Comparison of ENCODE assay signal across 24 cellular contexts in genomic region chr12:31944299-31944698, GRCh38.
"Had no signal": no experiment of that assay in that cellular context is flagged by ENCODE, and none has a peak within 500 bp of the region (broad histone marks: within the 10 kb centered on the region; RNA-seq: fewer than 3 reads in every experiment).

No MANE protein-coding gene starts in this region.

- H3K27me3 Mint-ChIP-seq: activated CD8-positive, alpha-beta T cell treated with anti-CD3 and anti-CD28 coated beads for 36 hours; activated naive CD4-positive, alpha-beta T cell treated with anti-CD3 and anti-CD28 coated beads, Interleukin-2, amount 10 ng/mL, durations not matched to agents 7 days and 5 days; activated naive CD8-positive, alpha-beta T cell treated with anti-CD3 and anti-CD28 coated beads for 36 hours had no signal

- DNase-seq: activated CD4-positive, alpha-beta T cell treated with anti-CD3 and anti-CD28 coated beads for 4 hours; activated CD8-positive, alpha-beta memory T cell treated with anti-CD3 and anti-CD28 coated beads, Interleukin-2, amount 50 U/mL, for 4 hours; activated CD8-positive, alpha-beta T cell treated with anti-CD3 and anti-CD28 coated beads for 36 hours; activated gamma-delta T cell treated with Interleukin-2 at 50 U/mL for 16 hours; activated naive CD4-positive, alpha-beta T cell treated with anti-CD3 and anti-CD28 coated beads, Interleukin-2, amount 10 ng/mL, durations not matched to agents 7 days and 5 days; activated naive CD8-positive, alpha-beta T cell treated with anti-CD3 and anti-CD28 coated beads for 36 hours; activated T-cell treated with anti-CD3 and anti-CD28 coated beads, Interleukin-2, amount 50 U/mL, for 72 hours; brain microvascular endothelial cell; caudate nucleus; Karpas-422; MM.1S; NCI-H1105; NCI-H1436; NCI-H1694 treated with DMSO at 0.1 percent for 48 hours; NCI-H2081; NCI-H510A treated with DMSO at 0.1 percent for 48 hours; NCI-H69; NK-92 treated with Interleukin-12 subunit alpha and Interleukin-12 subunit beta, amount 100 ng/mL, for 24 hours; OCI-M1; Peyer's patch; SHP77 treated with DMSO at 0.1 percent for 48 hours had no signal

- H3K4me1 ChIP-seq: Peyer's patch had no signal

- H3K27ac ChIP-seq: brain microvascular endothelial cell, Peyer's patch had no signal

- H3K4me3 ChIP-seq: Peyer's patch had no signal

- H3K4me1 Mint-ChIP-seq: activated naive CD4-positive, alpha-beta T cell treated with anti-CD3 and anti-CD28 coated beads, Interleukin-2, amount 10 ng/mL, durations not matched to agents 7 days and 5 days; activated naive CD8-positive, alpha-beta T cell treated with anti-CD3 and anti-CD28 coated beads for 36 hours had no signal

- H3K27me3 ChIP-seq: brain microvascular endothelial cell, Peyer's patch had no signal

- H3K4me3 Mint-ChIP-seq: activated CD8-positive, alpha-beta T cell treated with anti-CD3 and anti-CD28 coated beads for 36 hours; activated naive CD4-positive, alpha-beta T cell treated with anti-CD3 and anti-CD28 coated beads, Interleukin-2, amount 10 ng/mL, durations not matched to agents 7 days and 5 days; activated naive CD8-positive, alpha-beta T cell treated with anti-CD3 and anti-CD28 coated beads for 36 hours; activated T-cell treated with anti-CD3 and anti-CD28 coated beads, Interleukin-2, amount 50 U/mL, for 72 hours; T-helper 1 cell treated with Interleukin-12 subunit alpha and Interleukin-12 subunit beta and Interleukin-4 antibody, amounts not matched to agents 30 μg/mL and 1 μg/mL, for 36 hours had no signal

- H3K36me3 ChIP-seq: brain microvascular endothelial cell, Peyer's patch had no signal

- ATAC-seq: activated CD4-positive, CD25-positive, alpha-beta regulatory T cell treated with anti-CD3 and anti-CD28 coated beads, Interleukin-2, amount 50 U/mL, for 24 hours; activated CD8-positive, alpha-beta T cell treated with anti-CD3 and anti-CD28 coated beads for 36 hours; activated T-cell treated with anti-CD3 and anti-CD28 coated beads, Interleukin-2, amount 50 U/mL, for 72 hours had no signal

- H3K27ac Mint-ChIP-seq: activated CD8-positive, alpha-beta T cell treated with anti-CD3 and anti-CD28 coated beads for 36 hours; activated naive CD4-positive, alpha-beta T cell treated with anti-CD3 and anti-CD28 coated beads, Interleukin-2, amount 10 ng/mL, durations not matched to agents 7 days and 5 days; activated naive CD8-positive, alpha-beta T cell treated with anti-CD3 and anti-CD28 coated beads for 36 hours; activated T-cell treated with anti-CD3 and anti-CD28 coated beads, Interleukin-2, amount 50 U/mL, for 72 hours; activated T-helper 2 cell treated with anti-CD3 and anti-CD28 coated beads, Interferon-gamma antibody, Interleukin-2, Interleukin-4, amounts not matched to agents 10 μg/mL and 5 μg/mL and 100 μg/mL, durations not matched to agents 14 hours and 24 hours and 36 hours; T-helper 1 cell treated with Interleukin-12 subunit alpha and Interleukin-12 subunit beta and Interleukin-4 antibody, amounts not matched to agents 30 μg/mL and 1 μg/mL, for 36 hours had no signal
